In the genomic region with DNA sequence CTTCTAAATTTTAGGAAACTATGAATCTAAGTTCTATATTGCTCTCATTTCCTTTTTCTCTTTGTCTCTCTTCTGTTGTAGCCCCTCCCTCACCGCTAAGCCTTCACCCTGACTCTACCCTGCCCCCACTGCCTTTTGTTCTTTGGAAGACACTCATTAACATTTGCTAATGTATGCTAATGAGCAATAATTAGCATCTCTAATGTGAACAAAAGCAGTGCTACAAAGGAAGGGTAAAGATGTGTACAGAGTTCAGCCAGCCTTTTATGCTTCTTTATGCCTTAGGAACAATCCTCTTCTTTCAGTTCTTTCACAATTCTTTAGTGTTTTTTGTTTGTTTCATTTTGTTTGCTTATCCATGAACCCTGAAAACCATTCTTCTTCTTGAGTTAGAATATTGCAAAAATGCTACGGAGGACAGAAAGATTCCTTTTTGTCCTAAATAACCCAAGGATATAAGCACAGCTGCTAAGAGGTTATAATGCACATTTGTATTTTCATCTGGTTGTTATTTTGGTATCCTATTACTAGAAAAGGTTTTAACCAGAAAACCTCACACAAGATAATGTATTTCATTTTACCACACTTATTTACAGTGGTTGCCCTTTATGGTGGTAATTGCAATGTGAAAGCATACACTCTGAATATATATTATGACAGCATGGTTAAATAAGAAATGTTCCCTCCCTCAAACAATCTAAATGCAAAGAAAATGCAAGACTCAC, we compare ENCODE assay signal across 1 cellular context.
TF ChIP-seq lines count a peak whose summit lies in the region.

No MANE protein-coding gene starts in this region.

TF ChIP-seq in H1, 55 proteins besides CTCF, POLR2A, EP300 and RAD21 (continued from another document):
- TF ChIP-seq NRF1 (IDR thresholded peaks at IDR 0.05; ENCODE audit: low read depth, low read length) (no peak), NANOG (IDR thresholded peaks at IDR 0.05; ENCODE audit: insufficient read depth, low read depth, low read length, poor library complexity, severe bottlenecking) (peak; percentile 73)
